10 cellular contexts compared by ENCODE assay signal in the genomic region with DNA sequence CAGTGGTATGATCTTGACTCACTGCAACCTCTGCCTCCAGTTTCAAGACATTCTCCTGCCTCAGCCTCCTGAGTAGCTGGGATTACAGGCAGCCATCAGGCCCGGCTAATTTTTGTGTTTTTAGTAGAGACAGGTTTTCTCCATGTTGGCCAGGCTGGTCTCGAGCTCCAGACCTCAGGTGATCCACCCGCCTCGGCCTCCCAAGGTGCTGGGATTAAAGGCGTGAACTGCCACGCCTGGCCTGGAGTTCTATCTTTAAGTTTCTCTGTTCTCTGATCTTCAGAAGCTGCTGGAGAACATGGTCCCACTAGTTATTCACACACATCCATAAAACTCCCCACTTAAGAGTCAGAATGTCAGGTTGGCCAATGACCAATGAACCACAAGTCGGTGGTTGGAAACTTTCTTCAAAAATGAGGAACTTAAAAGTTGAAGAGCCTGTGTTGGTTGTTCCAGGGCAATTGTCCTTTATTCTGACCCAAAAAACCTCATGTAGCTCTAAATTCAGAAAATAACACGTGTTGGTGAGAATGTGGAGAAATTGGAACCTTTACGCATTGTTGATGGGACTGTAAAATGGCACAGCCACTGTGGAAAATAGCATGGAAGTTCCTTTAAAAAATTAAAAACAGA. TPM values are rescaled to one million over a fixed set of nuclear protein-coding genes. Genes with fewer than 3 reads are reported as not detected.
A peak's percentile ranks its signal among the peaks of the same experiment; 100 is the strongest.
DNase-seq lines count a peak whose midpoint lies in the region; ATAC-seq and TF ChIP-seq lines count a peak whose summit lies in the region.
"Had no signal": no experiment of that assay in that cellular context is flagged by ENCODE, and none has a peak within 500 bp of the region (broad histone marks: within the 10 kb centered on the region; RNA-seq: fewer than 3 reads in every experiment).

No MANE protein-coding gene starts in this region.

- intact Hi-C loops in spleen (cut with DNase I; ENCODE audit: low total_unique reads): no loop called here

- no peaks in the 10 kb centered on the region for H3K9me3 ChIP-seq in spleen
- H3K9me3 ChIP-seq: thoracic aorta had no signal

- peak overlapping the region in 7 of 8 donors; percentile 33 to 84 (median 77) for H3K27ac ChIP-seq in spleen
- H3K27ac ChIP-seq: KMS-11, thoracic aorta had no signal

- 45 to 61% (median 55%) methylated on average over 9 of the region's 9 CpGs for WGBS in spleen, 5 donors

- no peak for TF ChIP-seq CTCF in spleen (IDR thresholded peaks at IDR 0.05 in 8 of 11, conservative IDR thresholded peaks at IDR 0.05 in 3 of 11)

- ATAC-seq in GM19395 (IDR thresholded peaks at IDR 0.05; ENCODE audit: unreplicated experiment) (peak; percentile 82), HG03103 (IDR thresholded peaks at IDR 0.05; ENCODE audit: low read depth, unreplicated experiment) (peak; percentile 82), HG03439 (IDR thresholded peaks at IDR 0.05; ENCODE audit: unreplicated experiment) (no peak)

- TF ChIP-seq POLR2A in spleen (IDR thresholded peaks at IDR 0.05): no peak

- H3K27me3 ChIP-seq in spleen (replicated peaks in 1 of 7): no peaks in the 10 kb centered on the region

- H3K4me1 ChIP-seq in spleen: peaks cover 0 to 34% (median 8%) of the 10 kb centered on the region in 6 donors

- DNase-seq in RPMI8226: peak; percentile 61
- DNase-seq in spleen: no peak
- DNase-seq in NCI-H226: no peak
- no peak for DNase-seq in HK-2 (ENCODE audit: unreplicated experiment)
- no peak for DNase-seq in activated T-cell treated with anti-CD3 and anti-CD28 coated beads, Interleukin-2, amount 50 U/mL, for 1 hour

- H3K36me3 ChIP-seq in spleen: no peaks in the 10 kb centered on the region
- H3K36me3 ChIP-seq: thoracic aorta had no signal

- H3K4me3 ChIP-seq in spleen: peak overlapping the region in 1 of 8 donors; percentile 37
- H3K4me3 ChIP-seq: thoracic aorta had no signal

RNA-seq across cellular contexts. Expression of a gene that starts 55.9 kb away (rescaled TPM):
- total RNA-seq in spleen: 10 to 100 TPM; 25.8 to 43.8 (median 37.9) TPM
- 1 to 10 TPM; 4.6 to 9.1 (median 5.1) TPM for polyA plus RNA-seq in spleen

RNA-seq across cellular contexts. Expression of a gene that starts 56.3 kb away (rescaled TPM):
- total RNA-seq in spleen: not detected
- not detected for polyA plus RNA-seq in spleen
- total RNA-seq: thoracic aorta had no signal

RNA-seq across cellular contexts. Expression of a gene that starts 56.3 kb away (rescaled TPM):
- total RNA-seq in spleen: not detected
- under 1 TPM in 1 of 3 donors, not detected in 2; 0.04 TPM for polyA plus RNA-seq in spleen
- total RNA-seq: thoracic aorta had no signal
